In the genomic region with DNA sequence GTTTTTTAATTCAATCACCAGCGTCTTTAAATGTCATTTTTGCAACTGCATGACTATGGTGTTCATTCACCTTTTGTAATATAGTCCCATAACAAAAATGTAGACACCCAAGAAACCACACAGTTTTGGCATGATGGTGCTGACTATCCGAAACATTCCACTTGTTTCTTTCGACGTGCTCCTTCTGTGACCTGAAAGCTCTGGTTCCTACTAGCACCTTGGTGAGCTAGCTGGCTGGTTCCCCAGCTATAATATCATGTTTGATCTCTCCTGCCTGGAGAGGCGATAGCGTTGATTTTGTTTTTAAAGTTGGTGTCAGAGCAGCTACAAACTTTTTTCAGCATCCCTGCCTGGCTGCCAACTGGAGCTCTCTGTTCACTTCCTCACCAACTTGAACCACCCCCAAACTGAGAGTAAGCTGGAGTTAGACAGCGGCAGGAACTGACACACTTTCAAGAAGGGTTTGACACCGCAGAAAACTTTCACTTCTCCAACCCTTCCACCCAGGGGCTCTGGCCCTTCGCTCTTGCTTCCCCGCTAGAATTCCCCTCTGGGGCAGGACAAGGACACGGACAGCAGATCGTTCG, we compare ENCODE assay signal across 1 cellular context.
TF ChIP-seq lines count a peak whose summit lies in the region.

No MANE protein-coding gene starts in this region.

TF ChIP-seq in K562, 482 proteins besides CTCF, POLR2A, EP300 and RAD21 (continued from another document and continues in another):
- TF ChIP-seq, protein P1, sequence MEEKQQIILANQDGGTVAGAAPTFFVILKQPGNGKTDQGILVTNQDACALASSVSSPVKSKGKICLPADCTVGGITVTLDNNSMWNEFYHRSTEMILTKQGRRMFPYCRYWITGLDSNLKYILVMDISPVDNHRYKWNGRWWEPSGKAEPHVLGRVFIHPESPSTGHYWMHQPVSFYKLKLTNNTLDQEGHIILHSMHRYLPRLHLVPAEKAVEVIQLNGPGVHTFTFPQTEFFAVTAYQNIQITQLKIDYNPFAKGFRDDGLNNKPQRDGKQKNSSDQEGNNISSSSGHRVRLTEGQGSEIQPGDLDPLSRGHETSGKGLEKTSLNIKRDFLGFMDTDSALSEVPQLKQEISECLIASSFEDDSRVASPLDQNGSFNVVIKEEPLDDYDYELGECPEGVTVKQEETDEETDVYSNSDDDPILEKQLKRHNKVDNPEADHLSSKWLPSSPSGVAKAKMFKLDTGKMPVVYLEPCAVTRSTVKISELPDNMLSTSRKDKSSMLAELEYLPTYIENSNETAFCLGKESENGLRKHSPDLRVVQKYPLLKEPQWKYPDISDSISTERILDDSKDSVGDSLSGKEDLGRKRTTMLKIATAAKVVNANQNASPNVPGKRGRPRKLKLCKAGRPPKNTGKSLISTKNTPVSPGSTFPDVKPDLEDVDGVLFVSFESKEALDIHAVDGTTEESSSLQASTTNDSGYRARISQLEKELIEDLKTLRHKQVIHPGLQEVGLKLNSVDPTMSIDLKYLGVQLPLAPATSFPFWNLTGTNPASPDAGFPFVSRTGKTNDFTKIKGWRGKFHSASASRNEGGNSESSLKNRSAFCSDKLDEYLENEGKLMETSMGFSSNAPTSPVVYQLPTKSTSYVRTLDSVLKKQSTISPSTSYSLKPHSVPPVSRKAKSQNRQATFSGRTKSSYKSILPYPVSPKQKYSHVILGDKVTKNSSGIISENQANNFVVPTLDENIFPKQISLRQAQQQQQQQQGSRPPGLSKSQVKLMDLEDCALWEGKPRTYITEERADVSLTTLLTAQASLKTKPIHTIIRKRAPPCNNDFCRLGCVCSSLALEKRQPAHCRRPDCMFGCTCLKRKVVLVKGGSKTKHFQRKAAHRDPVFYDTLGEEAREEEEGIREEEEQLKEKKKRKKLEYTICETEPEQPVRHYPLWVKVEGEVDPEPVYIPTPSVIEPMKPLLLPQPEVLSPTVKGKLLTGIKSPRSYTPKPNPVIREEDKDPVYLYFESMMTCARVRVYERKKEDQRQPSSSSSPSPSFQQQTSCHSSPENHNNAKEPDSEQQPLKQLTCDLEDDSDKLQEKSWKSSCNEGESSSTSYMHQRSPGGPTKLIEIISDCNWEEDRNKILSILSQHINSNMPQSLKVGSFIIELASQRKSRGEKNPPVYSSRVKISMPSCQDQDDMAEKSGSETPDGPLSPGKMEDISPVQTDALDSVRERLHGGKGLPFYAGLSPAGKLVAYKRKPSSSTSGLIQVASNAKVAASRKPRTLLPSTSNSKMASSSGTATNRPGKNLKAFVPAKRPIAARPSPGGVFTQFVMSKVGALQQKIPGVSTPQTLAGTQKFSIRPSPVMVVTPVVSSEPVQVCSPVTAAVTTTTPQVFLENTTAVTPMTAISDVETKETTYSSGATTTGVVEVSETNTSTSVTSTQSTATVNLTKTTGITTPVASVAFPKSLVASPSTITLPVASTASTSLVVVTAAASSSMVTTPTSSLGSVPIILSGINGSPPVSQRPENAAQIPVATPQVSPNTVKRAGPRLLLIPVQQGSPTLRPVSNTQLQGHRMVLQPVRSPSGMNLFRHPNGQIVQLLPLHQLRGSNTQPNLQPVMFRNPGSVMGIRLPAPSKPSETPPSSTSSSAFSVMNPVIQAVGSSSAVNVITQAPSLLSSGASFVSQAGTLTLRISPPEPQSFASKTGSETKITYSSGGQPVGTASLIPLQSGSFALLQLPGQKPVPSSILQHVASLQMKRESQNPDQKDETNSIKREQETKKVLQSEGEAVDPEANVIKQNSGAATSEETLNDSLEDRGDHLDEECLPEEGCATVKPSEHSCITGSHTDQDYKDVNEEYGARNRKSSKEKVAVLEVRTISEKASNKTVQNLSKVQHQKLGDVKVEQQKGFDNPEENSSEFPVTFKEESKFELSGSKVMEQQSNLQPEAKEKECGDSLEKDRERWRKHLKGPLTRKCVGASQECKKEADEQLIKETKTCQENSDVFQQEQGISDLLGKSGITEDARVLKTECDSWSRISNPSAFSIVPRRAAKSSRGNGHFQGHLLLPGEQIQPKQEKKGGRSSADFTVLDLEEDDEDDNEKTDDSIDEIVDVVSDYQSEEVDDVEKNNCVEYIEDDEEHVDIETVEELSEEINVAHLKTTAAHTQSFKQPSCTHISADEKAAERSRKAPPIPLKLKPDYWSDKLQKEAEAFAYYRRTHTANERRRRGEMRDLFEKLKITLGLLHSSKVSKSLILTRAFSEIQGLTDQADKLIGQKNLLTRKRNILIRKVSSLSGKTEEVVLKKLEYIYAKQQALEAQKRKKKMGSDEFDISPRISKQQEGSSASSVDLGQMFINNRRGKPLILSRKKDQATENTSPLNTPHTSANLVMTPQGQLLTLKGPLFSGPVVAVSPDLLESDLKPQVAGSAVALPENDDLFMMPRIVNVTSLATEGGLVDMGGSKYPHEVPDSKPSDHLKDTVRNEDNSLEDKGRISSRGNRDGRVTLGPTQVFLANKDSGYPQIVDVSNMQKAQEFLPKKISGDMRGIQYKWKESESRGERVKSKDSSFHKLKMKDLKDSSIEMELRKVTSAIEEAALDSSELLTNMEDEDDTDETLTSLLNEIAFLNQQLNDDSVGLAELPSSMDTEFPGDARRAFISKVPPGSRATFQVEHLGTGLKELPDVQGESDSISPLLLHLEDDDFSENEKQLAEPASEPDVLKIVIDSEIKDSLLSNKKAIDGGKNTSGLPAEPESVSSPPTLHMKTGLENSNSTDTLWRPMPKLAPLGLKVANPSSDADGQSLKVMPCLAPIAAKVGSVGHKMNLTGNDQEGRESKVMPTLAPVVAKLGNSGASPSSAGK (IDR thresholded peaks at IDR 0.05) = no peak
- TF ChIP-seq DDX20 (tag; IDR thresholded peaks at IDR 0.05; ENCODE audit: low read depth) = no peak
- TF ChIP-seq SMARCA5 (IDR thresholded peaks at IDR 0.05) = no peak
- no peak for TF ChIP-seq DMBX1 (CRISPR knock-in tag; IDR thresholded peaks at IDR 0.05; ENCODE audit: borderline replicate concordance)
- no peak for TF ChIP-seq MAFK (IDR thresholded peaks at IDR 0.05; ENCODE audit: low read length)
- TF ChIP-seq ZNF347 (CRISPR knock-in tag; IDR thresholded peaks at IDR 0.05; ENCODE audit: low read depth) = no peak
- peak in 1 of 2 experiments; percentile 33; a peak in 1 of 3 replicates for TF ChIP-seq CBX3 (IDR thresholded peaks at IDR 0.05; ENCODE audit: borderline replicate concordance in 1 of 2, low read length in 2 of 2)
- TF ChIP-seq, protein P2, sequence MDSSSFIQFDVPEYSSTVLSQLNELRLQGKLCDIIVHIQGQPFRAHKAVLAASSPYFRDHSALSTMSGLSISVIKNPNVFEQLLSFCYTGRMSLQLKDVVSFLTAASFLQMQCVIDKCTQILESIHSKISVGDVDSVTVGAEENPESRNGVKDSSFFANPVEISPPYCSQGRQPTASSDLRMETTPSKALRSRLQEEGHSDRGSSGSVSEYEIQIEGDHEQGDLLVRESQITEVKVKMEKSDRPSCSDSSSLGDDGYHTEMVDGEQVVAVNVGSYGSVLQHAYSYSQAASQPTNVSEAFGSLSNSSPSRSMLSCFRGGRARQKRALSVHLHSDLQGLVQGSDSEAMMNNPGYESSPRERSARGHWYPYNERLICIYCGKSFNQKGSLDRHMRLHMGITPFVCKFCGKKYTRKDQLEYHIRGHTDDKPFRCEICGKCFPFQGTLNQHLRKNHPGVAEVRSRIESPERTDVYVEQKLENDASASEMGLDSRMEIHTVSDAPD (CRISPR knock-in tag; IDR thresholded peaks at IDR 0.05) = no peak
- no peak for TF ChIP-seq SIRT6 (IDR thresholded peaks at IDR 0.05; ENCODE audit: low read depth, low read length)
- TF ChIP-seq, protein P3, sequence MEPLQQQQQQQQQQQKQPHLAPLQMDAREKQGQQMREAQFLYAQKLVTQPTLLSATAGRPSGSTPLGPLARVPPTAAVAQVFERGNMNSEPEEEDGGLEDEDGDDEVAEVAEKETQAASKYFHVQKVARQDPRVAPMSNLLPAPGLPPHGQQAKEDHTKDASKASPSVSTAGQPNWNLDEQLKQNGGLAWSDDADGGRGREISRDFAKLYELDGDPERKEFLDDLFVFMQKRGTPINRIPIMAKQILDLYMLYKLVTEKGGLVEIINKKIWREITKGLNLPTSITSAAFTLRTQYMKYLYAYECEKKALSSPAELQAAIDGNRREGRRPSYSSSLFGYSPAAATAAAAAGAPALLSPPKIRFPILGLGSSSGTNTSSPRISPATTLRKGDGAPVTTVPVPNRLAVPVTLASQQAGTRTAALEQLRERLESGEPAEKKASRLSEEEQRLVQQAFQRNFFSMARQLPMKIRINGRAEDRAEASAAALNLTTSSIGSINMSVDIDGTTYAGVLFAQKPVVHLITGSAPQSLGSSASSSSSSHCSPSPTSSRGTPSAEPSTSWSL (CRISPR knock-in tag; IDR thresholded peaks at IDR 0.05; ENCODE audit: borderline replicate concordance) = no peak
- TF ChIP-seq ZNF12 (CRISPR knock-in tag; IDR thresholded peaks at IDR 0.05) = no peak
- no peak for TF ChIP-seq PHF8 (IDR thresholded peaks at IDR 0.05; ENCODE audit: borderline replicate concordance, low read length)
- peak in 1 of 2 experiments; percentile 18; a peak in 1 of 4 replicates for TF ChIP-seq SIN3A (IDR thresholded peaks at IDR 0.05; ENCODE audit: borderline replicate concordance in 2 of 2, control insufficient read depth in 1 of 2, low read depth in 2 of 2, low read length in 2 of 2)
- no peak for TF ChIP-seq ERF (CRISPR knock-in tag; IDR thresholded peaks at IDR 0.05)
- no peak for TF ChIP-seq ZFP30 (CRISPR knock-in tag; IDR thresholded peaks at IDR 0.05; ENCODE audit: borderline replicate concordance)
- TF ChIP-seq, protein P4, sequence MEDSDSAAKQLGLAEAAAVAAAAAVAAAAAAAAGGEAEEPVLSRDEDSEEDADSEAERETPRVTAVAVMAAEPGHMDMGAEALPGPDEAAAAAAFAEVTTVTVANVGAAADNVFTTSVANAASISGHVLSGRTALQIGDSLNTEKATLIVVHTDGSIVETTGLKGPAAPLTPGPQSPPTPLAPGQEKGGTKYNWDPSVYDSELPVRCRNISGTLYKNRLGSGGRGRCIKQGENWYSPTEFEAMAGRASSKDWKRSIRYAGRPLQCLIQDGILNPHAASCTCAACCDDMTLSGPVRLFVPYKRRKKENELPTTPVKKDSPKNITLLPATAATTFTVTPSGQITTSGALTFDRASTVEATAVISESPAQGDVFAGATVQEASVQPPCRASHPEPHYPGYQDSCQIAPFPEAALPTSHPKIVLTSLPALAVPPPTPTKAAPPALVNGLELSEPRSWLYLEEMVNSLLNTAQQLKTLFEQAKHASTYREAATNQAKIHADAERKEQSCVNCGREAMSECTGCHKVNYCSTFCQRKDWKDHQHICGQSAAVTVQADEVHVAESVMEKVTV (CRISPR knock-in tag; IDR thresholded peaks at IDR 0.05) = no peak
- TF ChIP-seq SMARCC2 (IDR thresholded peaks at IDR 0.05; ENCODE audit: low read depth) = no peak
- TF ChIP-seq SPI1 (IDR thresholded peaks at IDR 0.05; ENCODE audit: borderline replicate concordance, low read depth, low read length) = peak; percentile 86
- TF ChIP-seq RFX1 (IDR thresholded peaks at IDR 0.05) = no peak
- TF ChIP-seq CBX8 (IDR thresholded peaks at IDR 0.05; ENCODE audit: borderline replicate concordance, extremely low read depth, low read depth, low read length, poor library complexity, severe bottlenecking) = no peak
- TF ChIP-seq, protein P5, sequence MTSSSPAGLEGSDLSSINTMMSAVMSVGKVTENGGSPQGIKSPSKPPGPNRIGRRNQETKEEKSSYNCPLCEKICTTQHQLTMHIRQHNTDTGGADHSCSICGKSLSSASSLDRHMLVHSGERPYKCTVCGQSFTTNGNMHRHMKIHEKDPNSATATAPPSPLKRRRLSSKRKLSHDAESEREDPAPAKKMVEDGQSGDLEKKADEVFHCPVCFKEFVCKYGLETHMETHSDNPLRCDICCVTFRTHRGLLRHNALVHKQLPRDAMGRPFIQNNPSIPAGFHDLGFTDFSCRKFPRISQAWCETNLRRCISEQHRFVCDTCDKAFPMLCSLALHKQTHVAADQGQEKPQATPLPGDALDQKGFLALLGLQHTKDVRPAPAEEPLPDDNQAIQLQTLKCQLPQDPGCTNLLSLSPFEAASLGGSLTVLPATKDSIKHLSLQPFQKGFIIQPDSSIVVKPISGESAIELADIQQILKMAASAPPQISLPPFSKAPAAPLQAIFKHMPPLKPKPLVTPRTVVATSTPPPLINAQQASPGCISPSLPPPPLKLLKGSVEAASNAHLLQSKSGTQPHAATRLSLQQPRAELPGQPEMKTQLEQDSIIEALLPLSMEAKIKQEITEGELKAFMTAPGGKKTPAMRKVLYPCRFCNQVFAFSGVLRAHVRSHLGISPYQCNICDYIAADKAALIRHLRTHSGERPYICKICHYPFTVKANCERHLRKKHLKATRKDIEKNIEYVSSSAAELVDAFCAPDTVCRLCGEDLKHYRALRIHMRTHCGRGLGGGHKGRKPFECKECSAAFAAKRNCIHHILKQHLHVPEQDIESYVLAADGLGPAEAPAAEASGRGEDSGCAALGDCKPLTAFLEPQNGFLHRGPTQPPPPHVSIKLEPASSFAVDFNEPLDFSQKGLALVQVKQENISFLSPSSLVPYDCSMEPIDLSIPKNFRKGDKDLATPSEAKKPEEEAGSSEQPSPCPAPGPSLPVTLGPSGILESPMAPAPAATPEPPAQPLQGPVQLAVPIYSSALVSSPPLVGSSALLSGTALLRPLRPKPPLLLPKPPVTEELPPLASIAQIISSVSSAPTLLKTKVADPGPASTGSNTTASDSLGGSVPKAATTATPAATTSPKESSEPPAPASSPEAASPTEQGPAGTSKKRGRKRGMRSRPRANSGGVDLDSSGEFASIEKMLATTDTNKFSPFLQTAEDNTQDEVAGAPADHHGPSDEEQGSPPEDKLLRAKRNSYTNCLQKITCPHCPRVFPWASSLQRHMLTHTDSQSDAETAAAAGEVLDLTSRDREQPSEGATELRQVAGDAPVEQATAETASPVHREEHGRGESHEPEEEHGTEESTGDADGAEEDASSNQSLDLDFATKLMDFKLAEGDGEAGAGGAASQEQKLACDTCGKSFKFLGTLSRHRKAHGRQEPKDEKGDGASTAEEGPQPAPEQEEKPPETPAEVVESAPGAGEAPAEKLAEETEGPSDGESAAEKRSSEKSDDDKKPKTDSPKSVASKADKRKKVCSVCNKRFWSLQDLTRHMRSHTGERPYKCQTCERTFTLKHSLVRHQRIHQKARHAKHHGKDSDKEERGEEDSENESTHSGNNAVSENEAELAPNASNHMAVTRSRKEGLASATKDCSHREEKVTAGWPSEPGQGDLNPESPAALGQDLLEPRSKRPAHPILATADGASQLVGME (CRISPR knock-in tag; IDR thresholded peaks at IDR 0.05) = no peak
- peak; percentile 39; the same call in 1 of the 2 replicates for TF ChIP-seq CTBP1 (IDR thresholded peaks at IDR 0.05; ENCODE audit: borderline replicate concordance)
- TF ChIP-seq HDAC1 (IDR thresholded peaks at IDR 0.05) = peak in 1 of 2 experiments; percentile 8; a peak in 1 of 4 replicates
- no peak for TF ChIP-seq ZSCAN32 (CRISPR knock-in tag; IDR thresholded peaks at IDR 0.05)
- TF ChIP-seq ZNF57 (CRISPR knock-in tag; IDR thresholded peaks at IDR 0.05) = no peak
- no peak for TF ChIP-seq TCF7L2 (IDR thresholded peaks at IDR 0.05; ENCODE audit: low read depth, low read length)
- TF ChIP-seq, protein P6, sequence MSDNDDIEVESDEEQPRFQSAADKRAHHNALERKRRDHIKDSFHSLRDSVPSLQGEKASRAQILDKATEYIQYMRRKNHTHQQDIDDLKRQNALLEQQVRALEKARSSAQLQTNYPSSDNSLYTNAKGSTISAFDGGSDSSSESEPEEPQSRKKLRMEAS (CRISPR knock-in tag; IDR thresholded peaks at IDR 0.05) = no peak
- TF ChIP-seq, protein P7, sequence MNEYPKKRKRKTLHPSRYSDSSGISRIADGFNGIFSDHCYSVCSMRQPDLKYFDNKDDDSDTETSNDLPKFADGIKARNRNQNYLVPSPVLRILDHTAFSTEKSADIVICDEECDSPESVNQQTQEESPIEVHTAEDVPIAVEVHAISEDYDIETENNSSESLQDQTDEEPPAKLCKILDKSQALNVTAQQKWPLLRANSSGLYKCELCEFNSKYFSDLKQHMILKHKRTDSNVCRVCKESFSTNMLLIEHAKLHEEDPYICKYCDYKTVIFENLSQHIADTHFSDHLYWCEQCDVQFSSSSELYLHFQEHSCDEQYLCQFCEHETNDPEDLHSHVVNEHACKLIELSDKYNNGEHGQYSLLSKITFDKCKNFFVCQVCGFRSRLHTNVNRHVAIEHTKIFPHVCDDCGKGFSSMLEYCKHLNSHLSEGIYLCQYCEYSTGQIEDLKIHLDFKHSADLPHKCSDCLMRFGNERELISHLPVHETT (CRISPR knock-in tag; conservative IDR thresholded peaks at IDR 0.05 in 1 of 2, IDR thresholded peaks at IDR 0.05 in 1 of 2) = no peak
- TF ChIP-seq JUNB (CRISPR knock-in tag; conservative IDR thresholded peaks at IDR 0.05) = no peak
